In the genomic region with DNA sequence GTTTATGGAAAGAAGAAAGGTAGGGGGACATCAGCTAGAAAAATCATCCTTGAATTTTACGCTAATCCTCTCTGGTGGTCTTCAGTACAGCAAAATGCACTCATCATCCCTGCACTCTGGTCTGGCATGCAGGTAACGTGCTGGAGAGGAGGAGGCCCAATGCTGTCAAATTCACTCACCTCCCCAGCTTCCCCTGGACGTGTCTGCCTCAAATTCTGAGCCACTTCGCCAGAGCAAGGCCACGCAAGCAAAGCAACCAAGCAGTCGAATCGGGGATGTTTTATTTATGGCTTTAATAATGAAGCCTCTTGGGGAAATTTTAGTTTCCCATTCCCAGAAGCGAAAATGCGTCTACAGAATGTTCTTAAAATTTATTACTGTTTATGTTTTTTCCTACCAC, we compare ENCODE assay signal across 17 cellular contexts.
A peak's percentile ranks its signal among the peaks of the same experiment; 100 is the strongest.
DNase-seq lines count a peak whose midpoint lies in the region; ATAC-seq and TF ChIP-seq lines count a peak whose summit lies in the region.
"Had no signal": no experiment of that assay in that cellular context is flagged by ENCODE, and none has a peak within 500 bp of the region (broad histone marks: within the 10 kb centered on the region; RNA-seq: fewer than 3 reads in every experiment).

No MANE protein-coding gene starts in this region.

- peak overlapping the region; percentile 62 for H3K27ac Mint-ChIP-seq in glutamatergic neuron (ENCODE audit: unreplicated experiment)

- no peak for TF ChIP-seq EP300 in sigmoid colon (IDR thresholded peaks at IDR 0.05)

- H3K4me1 ChIP-seq in BE2C (peaks cover 30% of the 10 kb centered on the region), sigmoid colon (peaks cover 0 to 23% (median 20%) of the 10 kb centered on the region in 4 donors)
- no peaks in the 10 kb centered on the region for H3K4me1 ChIP-seq in effector memory CD4-positive, alpha-beta T cell (ENCODE audit: control insufficient read depth, insufficient read depth, low read length, poor library complexity, severe bottlenecking)

- WGBS in sigmoid colon, 2 donors = 82 to 89% methylated on average over 9 of the region's 9 CpGs

- no peak for TF ChIP-seq CTCF in BE2C (IDR thresholded peaks at IDR 0.05; ENCODE audit: low read depth, low read length)
- TF ChIP-seq CTCF in glutamatergic neuron (IDR thresholded peaks at IDR 0.05; ENCODE audit: partially characterized antibody, unreplicated experiment) = no peak
- no peak for TF ChIP-seq CTCF in sigmoid colon (IDR thresholded peaks at IDR 0.05)

- ATAC-seq in GM18873 (IDR thresholded peaks at IDR 0.05; ENCODE audit: low FRiP score, unreplicated experiment) = no peak
- ATAC-seq: HCT116, mucosa of descending colon had no signal

- intact Hi-C loops in sigmoid colon (cut with DNase I) = no loop called here

- H3K36me3 Mint-ChIP-seq in glutamatergic neuron (ENCODE audit: unreplicated experiment) = peaks cover 4% of the 10 kb centered on the region

- H3K9me3 ChIP-seq in BE2C (no peaks in the 10 kb centered on the region), sigmoid colon (no peaks in the 10 kb centered on the region)
- H3K9me3 ChIP-seq in effector memory CD4-positive, alpha-beta T cell (ENCODE audit: control insufficient read depth, low read length) = no peaks in the 10 kb centered on the region

- no peaks in the 10 kb centered on the region for H3K9me3 Mint-ChIP-seq in glutamatergic neuron (ENCODE audit: unreplicated experiment)

- no peaks in the 10 kb centered on the region for H3K27me3 ChIP-seq in BE2C
- no peaks in the 10 kb centered on the region for H3K27me3 ChIP-seq in sigmoid colon
- no peaks in the 10 kb centered on the region for H3K27me3 ChIP-seq in effector memory CD4-positive, alpha-beta T cell (replicated peaks; ENCODE audit: control insufficient read depth, insufficient read depth, low read length, poor library complexity, severe bottlenecking)

- H3K36me3 ChIP-seq in BE2C (no peaks in the 10 kb centered on the region), sigmoid colon (peaks cover 0 to 22% (median 0%) of the 10 kb centered on the region in 4 donors)
- no peaks in the 10 kb centered on the region for H3K36me3 ChIP-seq in effector memory CD4-positive, alpha-beta T cell (ENCODE audit: control insufficient read depth, insufficient read depth, low read length)

- H3K4me3 ChIP-seq in BE2C (ENCODE audit: low read depth, low read length) = peak overlapping the region; percentile 23
- no peak overlapping the region for H3K4me3 ChIP-seq in sigmoid colon
- H3K4me3 ChIP-seq in effector memory CD4-positive, alpha-beta T cell (ENCODE audit: insufficient read depth, low read depth, low read length, poor library complexity, severe bottlenecking) = no peak overlapping the region
- H3K4me3 ChIP-seq: mucosa of descending colon had no signal

- no peak for TF ChIP-seq POLR2A in sigmoid colon (IDR thresholded peaks at IDR 0.05)

- no peak for DNase-seq in BE2C
- DNase-seq in NCI-H69 (lab: John Stamatoyannopoulos, UW) = peak; percentile 40
- DNase-seq in glutamatergic neuron = no peak
- no peak for DNase-seq in sigmoid colon
- no peak for DNase-seq in effector memory CD4-positive, alpha-beta T cell
- no peak for DNase-seq in NCI-H748 treated with DMSO at 0.1 percent for 48 hours (lab: John Stamatoyannopoulos, UW)
- DNase-seq: activated CD4-positive, alpha-beta T cell treated with anti-CD3 and anti-CD28 coated beads, Interleukin-2, amount 50 U/mL, for 1 hour; activated CD8-positive, alpha-beta memory T cell treated with anti-CD3 and anti-CD28 coated beads, Interleukin-2, amount 50 U/mL, for 48 hours; activated effector memory CD4-positive, alpha-beta T cell treated with anti-CD3 and anti-CD28 coated beads, Interleukin-2, amount 50 U/mL, for 16 hours; KG1; mucosa of descending colon; NK-92 treated with Interleukin-12 subunit alpha and Interleukin-12 subunit beta, amount 100 ng/mL, for 24 hours; occipital lobe; stimulated activated CD4-positive, alpha-beta T cell treated with anti-CD3 and anti-CD28 coated beads, Interleukin-2, amount 100 ng/mL, for 48 hours had no signal

- H3K27ac ChIP-seq in sigmoid colon = peak overlapping the region; percentile 50 to 68 (median 62)
- no peak overlapping the region for H3K27ac ChIP-seq in effector memory CD4-positive, alpha-beta T cell (ENCODE audit: insufficient read depth, low read length, poor library complexity, severe bottlenecking)
- H3K27ac ChIP-seq: RWPE1 had no signal

- H3K4me1 Mint-ChIP-seq in glutamatergic neuron (ENCODE audit: low read depth, unreplicated experiment) = peaks cover 21% of the 10 kb centered on the region

- no peak overlapping the region for H3K4me3 Mint-ChIP-seq in glutamatergic neuron (ENCODE audit: unreplicated experiment)

- H3K27me3 Mint-ChIP-seq in glutamatergic neuron (ENCODE audit: unreplicated experiment) = no peaks in the 10 kb centered on the region
